ENCODE assay signal across 15 cellular contexts in genomic region chr10:80416401-80417098, GRCh38. TPM values are rescaled to one million over a fixed set of nuclear protein-coding genes. Genes with fewer than 3 reads are reported as not detected.
DNase-seq lines count a peak whose midpoint lies in the region; ATAC-seq, FAIRE-seq and TF ChIP-seq lines count a peak whose summit lies in the region.
"Had no signal": no experiment of that assay in that cellular context is flagged by ENCODE, and none has a peak within 500 bp of the region (broad histone marks: within the 10 kb centered on the region; RNA-seq: fewer than 3 reads in every experiment).

No MANE protein-coding gene starts in this region.

- WGBS in transverse colon (ENCODE audit: low coverage in 1 of 2), 2 donors: 65 to 87% methylated on average over 11 to 15 of the region's 15 CpGs

- H3K27me3 ChIP-seq in transverse colon (no peaks in the 10 kb centered on the region), MM.1S (replicated peaks; ENCODE audit: insufficient read depth, low read length) (no peaks in the 10 kb centered on the region)

- peaks cover 0 to 3% (median 0%) of the 10 kb centered on the region in 4 donors for H3K36me3 ChIP-seq in transverse colon
- H3K36me3 ChIP-seq in MM.1S (replicated peaks; ENCODE audit: insufficient read depth, low read length): no peaks in the 10 kb centered on the region

- no peak overlapping the region for H3K4me2 ChIP-seq in MM.1S (ENCODE audit: low read depth, low read length)

- in situ Hi-C loops in transverse colon (cut with MboI; ENCODE audit: low pct_ligation_motif_present in 1 of 4, low pct_unique_long_range_greater_than_20kb in 1 of 4, low sequenced_read_pairs in 3 of 4): no loop called here

- H3K9me3 ChIP-seq in transverse colon (no peaks in the 10 kb centered on the region), MM.1S (replicated peaks; ENCODE audit: insufficient read depth, low read length) (no peaks in the 10 kb centered on the region)

- TF ChIP-seq EP300 in transverse colon (IDR thresholded peaks at IDR 0.05; ENCODE audit: low read depth): no peak

- H3F3A ChIP-seq in MM.1S (ENCODE audit: insufficient read depth, low read length): no peaks in the 10 kb centered on the region

- TF ChIP-seq CTCF in transverse colon (IDR thresholded peaks at IDR 0.05) (no peak), MM.1S (IDR thresholded peaks at IDR 0.05; ENCODE audit: low read length) (no peak)

- no peak for FAIRE-seq in GM19239 (lab: Jason Lieb, UNC)

- H3K9ac ChIP-seq in MM.1S (ENCODE audit: low read length): no peak overlapping the region

- H4K20me1 ChIP-seq in MM.1S (ENCODE audit: insufficient read depth, low read length): no peaks in the 10 kb centered on the region

- no peak for ATAC-seq in HG03196 (IDR thresholded peaks at IDR 0.05; ENCODE audit: unreplicated experiment)

- TF ChIP-seq POLR2A in transverse colon (IDR thresholded peaks at IDR 0.05): no peak

- no peaks in the 10 kb centered on the region for H3K9me2 ChIP-seq in MM.1S (replicated peaks; ENCODE audit: insufficient read depth, low read length)

- H3K4me1 ChIP-seq in transverse colon: peaks cover 29 to 58% (median 52%) of the 10 kb centered on the region in 4 donors
- H3K4me1 ChIP-seq in MM.1S (ENCODE audit: low read length): no peaks in the 10 kb centered on the region

- intact Hi-C loops in transverse colon (cut with DNase I; ENCODE audit: low total_unique reads): no loop called here

- DNase-seq in NCI-H2107 treated with DMSO at 0.1 percent for 48 hours (lab: John Stamatoyannopoulos, UW; ENCODE audit: unreplicated experiment): peak; percentile 29
- DNase-seq in NCI-H2107 (lab: John Stamatoyannopoulos, UW): no peak
- DNase-seq in fibroblast of the conjunctiva (ENCODE audit: low read depth): peak; percentile 82
- DNase-seq in mucosa of gallbladder (ENCODE audit: low spot score): peak; percentile 45
- peak; percentile 41 for DNase-seq in transverse colon
- DNase-seq in GM19239 (ENCODE audit: insufficient read length, low spot score): no peak
- DNase-seq in MM.1S: no peak
- DNase-seq: effector CD4-positive, alpha-beta T cell; EL; NCI-H510A; stimulated activated CD4-positive, alpha-beta T cell treated with anti-CD3 and anti-CD28 coated beads, Interleukin-4, amount 100 ng/mL, for 4 hours had no signal

- H3K27ac ChIP-seq in transverse colon: peak overlapping the region; percentile 69 to 77 (median 72)
- no peak overlapping the region for H3K27ac ChIP-seq in MM.1S (ENCODE audit: low read length)

- H3K79me2 ChIP-seq in MM.1S (ENCODE audit: low read length): no peaks in the 10 kb centered on the region

- H3K4me3 ChIP-seq in transverse colon (no peak overlapping the region), MM.1S (ENCODE audit: low read length) (no peak overlapping the region)

- H2AFZ ChIP-seq in MM.1S (ENCODE audit: low read length): no peak overlapping the region

RNA-seq across cellular contexts. Expression of gene PRXL2A, which starts 8.2 kb away (rescaled TPM):
- total RNA-seq in mucosa of gallbladder (63.6 TPM), transverse colon (10 to 100 TPM; 21.7 to 64.6 (median 38.7) TPM)

RNA-seq across cellular contexts. Expression of gene TSPAN14, which starts 37.6 kb away (rescaled TPM):
- total RNA-seq in mucosa of gallbladder: 124 TPM
- 10 to 100 TPM; 18.9 to 72.9 (median 55.8) TPM for total RNA-seq in transverse colon

RNA-seq across cellular contexts. Expression of gene DYDC2, which starts 60.0 kb away (rescaled TPM):
- total RNA-seq in mucosa of gallbladder (0.35 TPM), transverse colon (not detected)
- total RNA-seq: mesenteric fat pad, urinary bladder had no signal

RNA-seq across cellular contexts. Expression of gene DYDC1, which starts 60.0 kb away (rescaled TPM):
- total RNA-seq in mucosa of gallbladder (not detected), transverse colon (not detected)
- total RNA-seq: A172, mesenteric fat pad, urinary bladder had no signal

Comparison
In these comparisons a context has a peak if more than half of its experiments do, and no peak if none do; other contexts are left out.
1. DNase-seq: peak in NCI-H2107 treated with DMSO at 0.1 percent for 48 hours (single experiment), fibroblast of the conjunctiva (single experiment), mucosa of gallbladder (single experiment) and transverse colon (single experiment); none in NCI-H2107 (single experiment), GM19239 (single experiment) and MM.1S (single experiment).